ENCODE assay signal across 21 cellular contexts in the genomic region with DNA sequence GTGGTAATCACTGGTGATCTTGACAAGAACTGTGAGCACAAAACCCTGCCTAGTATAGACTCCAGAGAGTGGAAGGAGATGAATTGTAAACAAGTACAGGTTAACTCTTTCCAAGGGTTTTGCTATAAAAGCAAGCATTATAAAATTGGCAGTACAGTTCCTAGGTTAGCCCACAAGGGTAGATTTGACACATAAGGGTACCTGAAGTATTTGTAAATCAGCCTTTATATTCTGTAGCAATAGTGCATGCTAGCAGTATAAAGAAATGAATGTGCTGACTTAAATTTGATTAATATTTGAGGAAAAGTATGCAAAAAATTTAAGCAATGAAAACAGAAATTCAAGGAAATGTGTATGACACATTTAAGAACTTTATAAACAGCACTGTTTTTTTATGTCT. TPM values are rescaled to one million over a fixed set of nuclear protein-coding genes. Genes with fewer than 3 reads are reported as not detected.
A peak's percentile ranks its signal among the peaks of the same experiment; 100 is the strongest.
DNase-seq lines count a peak whose midpoint lies in the region; ATAC-seq and TF ChIP-seq lines count a peak whose summit lies in the region.
"Had no signal": no experiment of that assay in that cellular context is flagged by ENCODE, and none has a peak within 500 bp of the region (broad histone marks: within the 10 kb centered on the region; RNA-seq: fewer than 3 reads in every experiment).

No MANE protein-coding gene starts in this region.

- DNase-seq in AG04450 (ENCODE audit: low read depth, low spot score) (no peak), T-helper 17 cell (no peak), hepatocyte (ENCODE audit: low spot score) (no peak), ascending aorta (ENCODE audit: low spot score in 2 of 2) (no peak), cortex of kidney (lab: John Stamatoyannopoulos, UW) (no peak), dorsolateral prefrontal cortex (no peak)
- DNase-seq in CD8-positive, alpha-beta memory T cell = no peak
- DNase-seq: activated gamma-delta T cell; colonic mucosa; GDM1; left lung; NCI-H1436 treated with DMSO at 0.1 percent for 48 hours; NCI-H82; ovary; PC-3; stimulated activated CD4-positive, alpha-beta T cell treated with anti-CD3 and anti-CD28 coated beads, Interleukin-1b, Interleukin-23, amount 100 ng/mL, for 48 hours; T1000 had no signal

- TF ChIP-seq POLR2A in GM18505 (IDR thresholded peaks at IDR 0.05; ENCODE audit: borderline replicate concordance, extremely low read depth, insufficient read depth, insufficient read length) = no peak

- no peaks in the 10 kb centered on the region for H3K27me3 Mint-ChIP-seq in CD8-positive, alpha-beta memory T cell
- H3K27me3 Mint-ChIP-seq in T-helper 17 cell = no peaks in the 10 kb centered on the region

- peak; percentile 14; the same call in 1 of the 2 replicates for TF ChIP-seq CTCF in AG04450 (IDR thresholded peaks at IDR 0.05; ENCODE audit: low read depth, low read length)
- no peak for TF ChIP-seq CTCF in hepatocyte (IDR thresholded peaks at IDR 0.05; ENCODE audit: poor library complexity)
- TF ChIP-seq CTCF in ascending aorta (IDR thresholded peaks at IDR 0.05) = no peak
- no peak for TF ChIP-seq CTCF in dorsolateral prefrontal cortex (IDR thresholded peaks at IDR 0.05 in 54 of 56, conservative IDR thresholded peaks at IDR 0.05 in 2 of 56; ENCODE audit: low read depth in 1 of 56, partially characterized antibody in 56 of 56)

- no peak overlapping the region for H3K4me2 ChIP-seq in hepatocyte

- peaks cover 74 to 97% (median 90%) of the 10 kb centered on the region in 3 donors for H3K4me1 Mint-ChIP-seq in CD8-positive, alpha-beta memory T cell
- H3K4me1 Mint-ChIP-seq in T-helper 17 cell = peaks cover 48% of the 10 kb centered on the region

- no peak for ATAC-seq in T-helper 17 cell
- no peak for ATAC-seq in GM18505 (IDR thresholded peaks at IDR 0.05; ENCODE audit: unreplicated experiment)
- ATAC-seq: gastroesophageal sphincter, GM12878, left lung, PC-3, sciatic nerve had no signal

- H3K9me3 ChIP-seq in AG04450 (ENCODE audit: control insufficient read depth, insufficient read depth, low read length) (no peaks in the 10 kb centered on the region), T-helper 17 cell (ENCODE audit: control insufficient read depth, low read length, poor library complexity, severe bottlenecking) (no peaks in the 10 kb centered on the region), hepatocyte (ENCODE audit: low read depth) (no peaks in the 10 kb centered on the region), ascending aorta (no peaks in the 10 kb centered on the region)
- no peaks in the 10 kb centered on the region for H3K9me3 ChIP-seq in CD8-positive, alpha-beta memory T cell (ENCODE audit: low read length)
- H3K9me3 ChIP-seq: colonic mucosa, gastroesophageal sphincter, left lung, ovary had no signal

- peak overlapping the region in 6 of 8 donors; percentile 0 to 80 (median 50) for H3K27ac Mint-ChIP-seq in CD8-positive, alpha-beta memory T cell
- H3K27ac Mint-ChIP-seq in T-helper 17 cell = peak overlapping the region; percentile 39

- peaks cover 84% of the 10 kb centered on the region for H4K20me1 ChIP-seq in hepatocyte (ENCODE audit: insufficient read depth, poor library complexity, severe bottlenecking)

- no peaks in the 10 kb centered on the region for H3K9me2 ChIP-seq in hepatocyte (replicated peaks; ENCODE audit: insufficient read depth)

- H3K79me2 ChIP-seq in hepatocyte = peaks cover 100% of the 10 kb centered on the region

- intact Hi-C loops in ascending aorta (cut with DNase I) (no loop called here), dorsolateral prefrontal cortex (cut with DNase I) (no loop called here)

- H3K27me3 ChIP-seq in AG04450 (ENCODE audit: control insufficient read depth, insufficient read depth, low read length) (no peaks in the 10 kb centered on the region), hepatocyte (no peaks in the 10 kb centered on the region), ascending aorta (no peaks in the 10 kb centered on the region), dorsolateral prefrontal cortex (no peaks in the 10 kb centered on the region)
- H3K27me3 ChIP-seq in CD8-positive, alpha-beta memory T cell (ENCODE audit: insufficient read depth, low read length, poor library complexity, severe bottlenecking) = no peaks in the 10 kb centered on the region
- H3K27me3 ChIP-seq: colonic mucosa, gastroesophageal sphincter, left lung, ovary had no signal

- no peak overlapping the region for H3K4me3 ChIP-seq in AG04450 (ENCODE audit: low read depth, low read length)
- no peak overlapping the region for H3K4me3 ChIP-seq in CD8-positive, alpha-beta memory T cell (ENCODE audit: low read length)
- no peak overlapping the region for H3K4me3 ChIP-seq in hepatocyte
- H3K4me3 ChIP-seq in ascending aorta = no peak overlapping the region
- no peak overlapping the region for H3K4me3 ChIP-seq in dorsolateral prefrontal cortex
- H3K4me3 ChIP-seq: colonic mucosa, gastroesophageal sphincter, GM12878, left lung, ovary had no signal

- H3K36me3 ChIP-seq in CD8-positive, alpha-beta memory T cell (ENCODE audit: insufficient read depth, low read length) = peaks cover 6% of the 10 kb centered on the region
- H3K36me3 ChIP-seq in hepatocyte (replicated peaks; ENCODE audit: insufficient read depth, low read depth) = no peaks in the 10 kb centered on the region
- no peaks in the 10 kb centered on the region for H3K36me3 ChIP-seq in ascending aorta
- H3K36me3 ChIP-seq: colonic mucosa, ovary had no signal

- H3K27ac ChIP-seq in AG04450 (ENCODE audit: low read depth, low read length) = no peak overlapping the region
- H3K27ac ChIP-seq in CD8-positive, alpha-beta memory T cell (ENCODE audit: low read depth, low read length) = no peak overlapping the region
- H3K27ac ChIP-seq in hepatocyte = peak overlapping the region; percentile 12
- no peak overlapping the region for H3K27ac ChIP-seq in ascending aorta
- H3K27ac ChIP-seq in dorsolateral prefrontal cortex = peak overlapping the region in 1 of 59 donors; percentile 12
- H3K27ac ChIP-seq: colonic mucosa, gastroesophageal sphincter, left lung, ovary had no signal

- peaks cover 38% of the 10 kb centered on the region for H3K4me1 ChIP-seq in CD8-positive, alpha-beta memory T cell (ENCODE audit: insufficient read depth, low read length)
- H3K4me1 ChIP-seq in hepatocyte (ENCODE audit: insufficient read depth) (peaks cover 9% of the 10 kb centered on the region), ascending aorta (peaks cover 0 to 27% of the 10 kb centered on the region in 2 donors)
- H3K4me1 ChIP-seq: colonic mucosa had no signal

- H3K4me3 Mint-ChIP-seq in CD8-positive, alpha-beta memory T cell = peak overlapping the region in 2 of 7 donors; percentile 5 to 10
- H3K4me3 Mint-ChIP-seq in T-helper 17 cell = no peak overlapping the region

- CTCF ChIA-PET in AG04450 (lab: Charles Lee) = interaction anchor here (1.2 kb wide), 1 partner anchor 418 kb away, joined by 3 read pairs; no protein-coding TSS in a partner anchor
- CTCF ChIA-PET in CD8-positive, alpha-beta memory T cell (lab: Charles Lee) = no interaction called here

- H2AFZ ChIP-seq in hepatocyte = no peak overlapping the region

- POLR2A ChIA-PET in AG04450 (lab: Yijun Ruan, JAX) = no interaction called here
- POLR2A ChIA-PET in CD8-positive, alpha-beta memory T cell (lab: Charles Lee) = no interaction called here

- no peaks in the 10 kb centered on the region for H3K9me3 Mint-ChIP-seq in CD8-positive, alpha-beta memory T cell

- H3K36me3 Mint-ChIP-seq in CD8-positive, alpha-beta memory T cell = peaks cover 6 to 27% (median 10%) of the 10 kb centered on the region in 3 donors
- H3K36me3 Mint-ChIP-seq in T-helper 17 cell (ENCODE audit: low read depth) = peaks cover 5% of the 10 kb centered on the region

RNA-seq across cellular contexts. Expression of a gene that starts 42.4 kb away (rescaled TPM):
- 60.6 and 71.8 TPM in 2 replicates for polyA plus RNA-seq in AG04450 (2011; rRNA removed)
- 57.8 and 95.0 TPM in 2 replicates for polyA minus RNA-seq in AG04450 (2011; rRNA and poly(A)+ RNA removed)
- total RNA-seq in CD8-positive, alpha-beta memory T cell = 10 to 100 TPM; 93.0 to 98.4 TPM
- polyA plus RNA-seq in CD8-positive, alpha-beta memory T cell = 61.0 TPM
- total RNA-seq in T-helper 17 cell = 100 to 1,000 TPM; 123 to 155 TPM
- total RNA-seq in hepatocyte = 110 and 133 TPM in 2 replicates
- polyA plus RNA-seq in hepatocyte = 37.2 and 38.6 TPM in 2 replicates
- total RNA-seq in ascending aorta = 58.0 TPM
- 10 to 100 TPM; 41.4 to 79.2 (median 59.4) TPM for total RNA-seq in dorsolateral prefrontal cortex
